In the genomic region with DNA sequence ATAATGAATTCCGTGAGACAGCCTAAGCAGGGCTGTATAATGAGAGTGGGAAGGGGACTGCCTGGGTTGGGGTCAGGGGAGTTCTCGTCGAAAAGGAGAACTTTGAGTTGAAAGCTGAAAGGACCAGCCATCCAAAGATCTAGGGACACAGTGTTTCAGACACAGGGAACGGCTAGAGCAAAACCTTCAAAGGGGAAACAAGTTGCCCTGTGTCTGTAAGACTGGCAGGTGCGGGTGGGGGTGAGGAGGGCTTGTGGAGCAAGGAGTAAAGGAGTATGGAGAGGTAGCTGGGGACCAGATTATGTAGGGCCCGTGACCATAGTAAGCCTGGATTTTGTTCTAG, we compare ENCODE assay signal across 9 cellular contexts. TPM values are rescaled to one million over a fixed set of nuclear protein-coding genes. Genes with fewer than 3 reads are reported as not detected.
DNase-seq lines count a peak whose midpoint lies in the region; ATAC-seq, FAIRE-seq and TF ChIP-seq lines count a peak whose summit lies in the region.
"Had no signal": no experiment of that assay in that cellular context is flagged by ENCODE, and none has a peak within 500 bp of the region (broad histone marks: within the 10 kb centered on the region; RNA-seq: fewer than 3 reads in every experiment).

No MANE protein-coding gene starts in this region.

- TF ChIP-seq CTCF in left ventricle myocardium inferior (IDR thresholded peaks at IDR 0.05; ENCODE audit: borderline replicate concordance) = no peak
- TF ChIP-seq CTCF in liver (IDR thresholded peaks at IDR 0.05; ENCODE audit: low read depth, low read length, missing input control) = no peak
- TF ChIP-seq CTCF in type B pancreatic cell (conservative IDR thresholded peaks at IDR 0.05) = no peak
- TF ChIP-seq CTCF in D721Med (IDR thresholded peaks at IDR 0.05; ENCODE audit: insufficient read depth, missing control alignments) = no peak

- no peaks in the 10 kb centered on the region for H3K9me3 Mint-ChIP-seq in activated CD8-positive, alpha-beta T cell treated with anti-CD3 and anti-CD28 coated beads, Interleukin-2, amount 10 ng/mL, durations not matched to agents 7 days and 5 days (ENCODE audit: insufficient read depth)
- no peaks in the 10 kb centered on the region for H3K9me3 Mint-ChIP-seq in type B pancreatic cell

- no peak for FAIRE-seq in D721Med (lab: Jason Lieb, UNC)
- FAIRE-seq in HTR-8/SVneo (lab: Jason Lieb, UNC) = no peak

- peaks cover 37% of the 10 kb centered on the region for H3K36me3 Mint-ChIP-seq in activated CD8-positive, alpha-beta T cell treated with anti-CD3 and anti-CD28 coated beads, Interleukin-2, amount 10 ng/mL, durations not matched to agents 7 days and 5 days (ENCODE audit: low read depth)
- H3K36me3 Mint-ChIP-seq in type B pancreatic cell = peaks cover 22% of the 10 kb centered on the region

- ATAC-seq in Right ventricle myocardium superior (ENCODE audit: poor library complexity) (no peak), GM21529 (IDR thresholded peaks at IDR 0.05; ENCODE audit: unreplicated experiment) (no peak)
- no peak for ATAC-seq in activated CD8-positive, alpha-beta T cell treated with anti-CD3 and anti-CD28 coated beads, Interleukin-2, amount 10 ng/mL, durations not matched to agents 7 days and 5 days

- WGBS in liver = 31% methylated on average over 6 of the region's 6 CpGs

- peaks cover 21% of the 10 kb centered on the region for H3K36me3 ChIP-seq in left ventricle myocardium inferior
- H3K36me3 ChIP-seq in liver (ENCODE audit: control insufficient read depth in 4 of 4, insufficient read depth in 3 of 4, low read depth in 1 of 4, low read length in 3 of 4) = peaks cover 7 to 18% (median 15%) of the 10 kb centered on the region in 4 donors

- peaks cover 59% of the 10 kb centered on the region for H3K4me1 Mint-ChIP-seq in activated CD8-positive, alpha-beta T cell treated with anti-CD3 and anti-CD28 coated beads, Interleukin-2, amount 10 ng/mL, durations not matched to agents 7 days and 5 days (ENCODE audit: low read depth)
- peaks cover 56% of the 10 kb centered on the region for H3K4me1 Mint-ChIP-seq in type B pancreatic cell (ENCODE audit: unreplicated experiment)

- peak overlapping the region; percentile 82 for H3K27ac Mint-ChIP-seq in activated CD8-positive, alpha-beta T cell treated with anti-CD3 and anti-CD28 coated beads, Interleukin-2, amount 10 ng/mL, durations not matched to agents 7 days and 5 days
- H3K27ac Mint-ChIP-seq in type B pancreatic cell = peak overlapping the region; percentile 67

- no peaks in the 10 kb centered on the region for H3K27me3 ChIP-seq in left ventricle myocardium inferior (ENCODE audit: low read depth)
- H3K27me3 ChIP-seq in liver (ENCODE audit: control insufficient read depth in 4 of 4, insufficient read depth in 4 of 4, low read length in 3 of 4) = no peaks in the 10 kb centered on the region

- TF ChIP-seq RAD21 in liver (IDR thresholded peaks at IDR 0.05) = no peak

- POLR2A ChIA-PET in activated CD8-positive, alpha-beta T cell treated with anti-CD3 and anti-CD28 coated beads, Interleukin-2, amount 10 ng/mL, durations not matched to agents 7 days and 5 days (lab: Charles Lee) = interaction anchor here (0.6 to 3.1 kb wide), 4 partner anchors 9 to 126 kb away, joined by 3 to 12 read pairs (median 4); partner anchors contain the start of gene BUB1B

- H3K4me3 ChIP-seq in left ventricle myocardium inferior (peak overlapping the region; percentile 88), liver (ENCODE audit: low read depth in 1 of 3, low read length in 3 of 3) (peak overlapping the region in 1 of 3 donors; percentile 19)

- CTCF ChIA-PET in activated CD8-positive, alpha-beta T cell treated with anti-CD3 and anti-CD28 coated beads, Interleukin-2, amount 10 ng/mL, durations not matched to agents 7 days and 5 days (lab: Charles Lee) = interaction anchor here (1.0 to 3.4 kb wide), 14 partner anchors 9 to 286 kb away, joined by 3 to 27 read pairs (median 5); partner anchors contain the start of genes EIF2AK4 and FSIP1

- H3K4me1 ChIP-seq in left ventricle myocardium inferior (peaks cover 58% of the 10 kb centered on the region), liver (ENCODE audit: control insufficient read depth in 4 of 4, insufficient read depth in 4 of 4, low read length in 3 of 4) (peaks cover 11 to 38% (median 35%) of the 10 kb centered on the region in 4 donors)

- H3K9me3 ChIP-seq in left ventricle myocardium inferior (replicated peaks) = no peaks in the 10 kb centered on the region
- no peaks in the 10 kb centered on the region for H3K9me3 ChIP-seq in liver (ENCODE audit: control insufficient read depth in 4 of 4, low read length in 3 of 4)

- DNase-seq in left ventricle myocardium inferior (no peak), Right ventricle myocardium superior (no peak), type B pancreatic cell (ENCODE audit: extremely low spot score, unreplicated experiment) (no peak), D721Med (ENCODE audit: insufficient read length, low spot score) (no peak), HTR-8/SVneo (ENCODE audit: insufficient read length, low spot score) (no peak)
- DNase-seq in activated CD8-positive, alpha-beta T cell treated with anti-CD3 and anti-CD28 coated beads, Interleukin-2, amount 10 ng/mL, durations not matched to agents 7 days and 5 days = no peak
- DNase-seq: dermis blood vessel endothelial cell had no signal

- peak overlapping the region; percentile 97 for H3K4me3 Mint-ChIP-seq in activated CD8-positive, alpha-beta T cell treated with anti-CD3 and anti-CD28 coated beads, Interleukin-2, amount 10 ng/mL, durations not matched to agents 7 days and 5 days
- H3K4me3 Mint-ChIP-seq in type B pancreatic cell = peak overlapping the region; percentile 80

- H3K27me3 Mint-ChIP-seq in activated CD8-positive, alpha-beta T cell treated with anti-CD3 and anti-CD28 coated beads, Interleukin-2, amount 10 ng/mL, durations not matched to agents 7 days and 5 days (ENCODE audit: low read depth) = no peaks in the 10 kb centered on the region
- no peaks in the 10 kb centered on the region for H3K27me3 Mint-ChIP-seq in type B pancreatic cell

- intact Hi-C loops in left ventricle myocardium inferior (cut with micrococcal nuclease) = loop anchor here (10.0 kb wide), 3 partner anchors 65 to 235 kb away; partner anchors contain the start of gene BMF
- intact Hi-C loops in Right ventricle myocardium superior (cut with DNase I) = no loop called here

- peak overlapping the region; percentile 51 to 72 for H3K9ac ChIP-seq in liver (ENCODE audit: low read depth in 1 of 2, low read length in 2 of 2)

- peak overlapping the region; percentile 92 for H3K27ac ChIP-seq in left ventricle myocardium inferior (replicated peaks)
- peak overlapping the region; percentile 82 to 99 for H3K27ac ChIP-seq in liver (ENCODE audit: low read depth in 1 of 2, low read length in 2 of 2)

TF ChIP-seq in liver, 16 proteins besides CTCF, POLR2A, EP300 and RAD21 (continues in another document):
- no peak for TF ChIP-seq FOXA1 (IDR thresholded peaks at IDR 0.05)
- TF ChIP-seq YY1 (IDR thresholded peaks at IDR 0.05) = no peak
- no peak for TF ChIP-seq FOXA2 (IDR thresholded peaks at IDR 0.05)
- no peak for TF ChIP-seq REST (IDR thresholded peaks at IDR 0.05)
- no peak for TF ChIP-seq HNF4A (conservative IDR thresholded peaks at IDR 0.05)
- no peak for TF ChIP-seq GABPA (IDR thresholded peaks at IDR 0.05 in 1 of 2, conservative IDR thresholded peaks at IDR 0.05 in 1 of 2)
- TF ChIP-seq EGR1 (IDR thresholded peaks at IDR 0.05; ENCODE audit: low read depth in 2 of 2) = no peak
- TF ChIP-seq, protein P1, sequence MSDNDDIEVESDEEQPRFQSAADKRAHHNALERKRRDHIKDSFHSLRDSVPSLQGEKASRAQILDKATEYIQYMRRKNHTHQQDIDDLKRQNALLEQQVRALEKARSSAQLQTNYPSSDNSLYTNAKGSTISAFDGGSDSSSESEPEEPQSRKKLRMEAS (IDR thresholded peaks at IDR 0.05) = no peak
- TF ChIP-seq, protein P2, sequence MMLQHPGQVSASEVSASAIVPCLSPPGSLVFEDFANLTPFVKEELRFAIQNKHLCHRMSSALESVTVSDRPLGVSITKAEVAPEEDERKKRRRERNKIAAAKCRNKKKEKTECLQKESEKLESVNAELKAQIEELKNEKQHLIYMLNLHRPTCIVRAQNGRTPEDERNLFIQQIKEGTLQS (IDR thresholded peaks at IDR 0.05) = no peak
- TF ChIP-seq NR2F2 (IDR thresholded peaks at IDR 0.05) = no peak
- TF ChIP-seq JUND (IDR thresholded peaks at IDR 0.05) = no peak

RNA-seq across cellular contexts. Expression of gene SRP14, which starts 1.3 kb away (rescaled TPM):
- total RNA-seq in left ventricle myocardium inferior = 240 TPM
- 196 TPM for total RNA-seq in Right ventricle myocardium superior
- 100 to 1,000 TPM; 178 to 182 TPM for total RNA-seq in activated CD8-positive, alpha-beta T cell treated with anti-CD3 and anti-CD28 coated beads, Interleukin-2, amount 10 ng/mL, durations not matched to agents 7 days and 5 days
- total RNA-seq in liver = 10 to 100 TPM; 67.2 to 84.9 TPM
- polyA plus RNA-seq in liver = 100 to 1,000 TPM; 146 to 357 TPM
- total RNA-seq in type B pancreatic cell (ENCODE audit: low replicate concordance) = 176 and 235 TPM in 2 replicates
